ENCODE assay signal across 13 cellular contexts in genomic region chr17:37813753-37814152, GRCh38.
DNase-seq lines count a peak whose midpoint lies in the region; TF ChIP-seq lines count a peak whose summit lies in the region.
"Had no signal": no experiment of that assay in that cellular context is flagged by ENCODE, and none has a peak within 500 bp of the region (broad histone marks: within the 10 kb centered on the region; RNA-seq: fewer than 3 reads in every experiment).

No MANE protein-coding gene starts in this region.

- peak overlapping the region; percentile 92 for H3K27ac Mint-ChIP-seq in chondrocyte (ENCODE audit: unreplicated experiment)
- H3K27ac Mint-ChIP-seq: naive thymus-derived CD8-positive, alpha-beta T cell had no signal

- no peaks in the 10 kb centered on the region for H3K9me3 ChIP-seq in mesodermal cell (ENCODE audit: control insufficient read depth, low read length)

- H3K4me1 ChIP-seq in mesodermal cell (ENCODE audit: control insufficient read depth, insufficient read depth, low read length, poor library complexity, severe bottlenecking): peaks cover 19% of the 10 kb centered on the region

- H3K4me1 Mint-ChIP-seq in chondrocyte (ENCODE audit: low read depth): peaks cover 43% of the 10 kb centered on the region

- no peaks in the 10 kb centered on the region for H3K27me3 Mint-ChIP-seq in chondrocyte (ENCODE audit: low read depth)

- H3K27ac ChIP-seq in mesodermal cell (ENCODE audit: low read depth, low read length, severe bottlenecking): peak overlapping the region; percentile 32
- H3K27ac ChIP-seq: skin epidermis had no signal

- WGBS in mesodermal cell (ENCODE audit: insufficient coverage in 2 of 2), 2 experiments: 29 to 80% methylated on average over 1 to 3 of the region's 4 CpGs

- no peak overlapping the region for H3K4me3 ChIP-seq in AG10803 (ENCODE audit: low read length)
- H3K4me3 ChIP-seq in mesodermal cell (ENCODE audit: extremely low read depth, insufficient read depth, low read length, poor library complexity, severe bottlenecking): no peak overlapping the region
- H3K4me3 ChIP-seq: skin epidermis had no signal

- peaks cover 7% of the 10 kb centered on the region for H3K36me3 Mint-ChIP-seq in chondrocyte (ENCODE audit: low read depth)
- H3K36me3 Mint-ChIP-seq: naive thymus-derived CD8-positive, alpha-beta T cell had no signal

- no peaks in the 10 kb centered on the region for H3K36me3 ChIP-seq in mesodermal cell (ENCODE audit: control insufficient read depth, insufficient read depth, low read length)

- DNase-seq in AG10803 (ENCODE audit: low read depth): peak; percentile 95
- DNase-seq in LHCN-M2 (ENCODE audit: low read depth): peak; percentile 38
- DNase-seq in chondrocyte (ENCODE audit: low spot score): no peak
- no peak for DNase-seq in NCI-H446 (lab: John Stamatoyannopoulos, UW)
- no peak for DNase-seq in SHP77 treated with DMSO at 0.1 percent for 48 hours (lab: John Stamatoyannopoulos, UW)
- DNase-seq in GDM1 (lab: John Stamatoyannopoulos, UW): no peak
- no peak for DNase-seq in SIG-M5 treated with dmso at 0.1 percent for 504 hours (lab: John Stamatoyannopoulos, UW; ENCODE audit: unreplicated experiment)
- DNase-seq: activated T-cell treated with anti-CD3 and anti-CD28 coated beads for 4 hours; Karpas-422; naive thymus-derived CD8-positive, alpha-beta T cell; trophoblast cell had no signal

- H3K4me3 Mint-ChIP-seq in chondrocyte (ENCODE audit: unreplicated experiment): no peak overlapping the region
- H3K4me3 Mint-ChIP-seq: naive thymus-derived CD8-positive, alpha-beta T cell had no signal

- TF ChIP-seq CTCF in AG10803 (conservative IDR thresholded peaks at IDR 0.05; ENCODE audit: low read length) (no peak), chondrocyte (IDR thresholded peaks at IDR 0.05) (no peak)

- H3K9me3 Mint-ChIP-seq in chondrocyte (ENCODE audit: low read depth): peaks cover 18% of the 10 kb centered on the region
- H3K9me3 Mint-ChIP-seq: naive thymus-derived CD8-positive, alpha-beta T cell had no signal

Comparison
In these comparisons a context has a peak if more than half of its experiments do, and no peak if none do; other contexts are left out.
1. DNase-seq: peak in AG10803 (single experiment) and LHCN-M2 (single experiment); none in chondrocyte (single experiment), NCI-H446 (0 of 2), SHP77 treated with DMSO at 0.1 percent for 48 hours (single experiment), GDM1 (single experiment) and SIG-M5 treated with dmso at 0.1 percent for 504 hours (single experiment).